In the genomic region with DNA sequence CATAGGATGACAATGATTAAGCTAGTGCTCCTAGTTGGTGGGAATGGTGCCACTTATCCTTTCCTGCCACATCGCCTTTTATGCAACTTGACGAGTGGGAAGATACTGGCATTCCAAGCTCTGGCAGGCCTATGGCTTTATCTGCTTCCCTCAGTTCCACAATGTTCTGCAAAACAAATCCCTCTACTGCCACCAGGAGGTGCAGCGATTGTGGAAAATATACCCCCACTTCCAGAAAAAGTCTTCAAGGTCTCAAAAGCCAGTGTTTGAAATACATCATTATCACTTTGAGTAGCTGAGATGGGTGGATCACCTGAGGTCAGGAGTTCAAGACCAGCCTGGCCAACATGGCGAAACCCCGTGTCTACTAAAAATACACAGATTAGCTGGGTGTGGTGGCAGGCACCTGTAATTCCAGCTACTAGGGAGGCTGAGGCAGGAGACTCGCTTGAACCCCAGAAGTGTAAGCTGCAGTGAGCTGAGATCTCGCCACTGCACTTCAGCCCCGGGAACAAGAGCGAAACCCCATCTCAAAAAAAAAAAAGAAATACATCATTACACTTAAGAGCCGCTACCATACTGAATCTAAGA, we compare ENCODE assay signal across 8 cellular contexts. TPM values are rescaled to one million over a fixed set of nuclear protein-coding genes. Genes with fewer than 3 reads are reported as not detected.
DNase-seq lines count a peak whose midpoint lies in the region; ATAC-seq and TF ChIP-seq lines count a peak whose summit lies in the region.

No MANE protein-coding gene starts in this region.

- H3K4me3 Mint-ChIP-seq in CD8-positive, alpha-beta memory T cell = peak overlapping the region; percentile 10 to 65 (median 38)
- H3K4me3 Mint-ChIP-seq in type B pancreatic cell = peak overlapping the region; percentile 38

- H3K27me3 ChIP-seq in CD8-positive, alpha-beta memory T cell (ENCODE audit: insufficient read depth, low read length, poor library complexity, severe bottlenecking) = no peaks in the 10 kb centered on the region
- no peaks in the 10 kb centered on the region for H3K27me3 ChIP-seq in Peyer's patch

- DNase-seq in CD8-positive, alpha-beta memory T cell = peak in 1 of 5 donors; percentile 16
- peak; percentile 32 for DNase-seq in H4 (ENCODE audit: low spot score)
- peak in 2 of 3 donors; percentile 28 to 76 for DNase-seq in Peyer's patch
- DNase-seq in cardiac fibroblast (ENCODE audit: low read depth in 2 of 2) = peak; percentile 69 to 82
- peak; percentile 84 for DNase-seq in left kidney (ENCODE audit: low read depth, low spot score)
- DNase-seq in type B pancreatic cell (ENCODE audit: extremely low spot score, unreplicated experiment) = no peak

- no peaks in the 10 kb centered on the region for H3K9me3 ChIP-seq in CD8-positive, alpha-beta memory T cell (ENCODE audit: low read length)
- no peaks in the 10 kb centered on the region for H3K9me3 ChIP-seq in Peyer's patch

- POLR2A ChIA-PET in CD8-positive, alpha-beta memory T cell (lab: Charles Lee) = interaction anchor here (0.6 kb wide), 1 partner anchor 93 kb away, joined by 3 read pairs; no protein-coding TSS in a partner anchor

- no peaks in the 10 kb centered on the region for H3K27me3 Mint-ChIP-seq in CD8-positive, alpha-beta memory T cell
- no peaks in the 10 kb centered on the region for H3K27me3 Mint-ChIP-seq in type B pancreatic cell

- CTCF ChIA-PET in CD8-positive, alpha-beta memory T cell (lab: Charles Lee) = interaction anchor here (1.1 to 1.6 kb wide), 4 partner anchors 35 to 112 kb away, joined by 3 to 6 read pairs (median 3); partner anchors contain the start of gene LSM11

- TF ChIP-seq POLR2A in Peyer's patch (IDR thresholded peaks at IDR 0.05) = no peak

- H3K9me3 Mint-ChIP-seq in CD8-positive, alpha-beta memory T cell = no peaks in the 10 kb centered on the region
- no peaks in the 10 kb centered on the region for H3K9me3 Mint-ChIP-seq in type B pancreatic cell

- no peak overlapping the region for H3K4me3 ChIP-seq in CD8-positive, alpha-beta memory T cell (ENCODE audit: low read length)
- H3K4me3 ChIP-seq in Peyer's patch (no peak overlapping the region), cardiac fibroblast (replicated peaks in 1 of 2; ENCODE audit: low read depth in 2 of 2, low read length in 2 of 2) (no peak overlapping the region)

- no peaks in the 10 kb centered on the region for H3K36me3 ChIP-seq in CD8-positive, alpha-beta memory T cell (ENCODE audit: insufficient read depth, low read length)
- no peaks in the 10 kb centered on the region for H3K36me3 ChIP-seq in Peyer's patch

- H3K4me1 ChIP-seq in CD8-positive, alpha-beta memory T cell (ENCODE audit: insufficient read depth, low read length) = peaks cover 20% of the 10 kb centered on the region
- peaks cover 0 to 26% (median 0%) of the 10 kb centered on the region in 4 donors for H3K4me1 ChIP-seq in Peyer's patch

- ATAC-seq in GM19463 (IDR thresholded peaks at IDR 0.05; ENCODE audit: unreplicated experiment) = no peak
- ATAC-seq in HG02852 (IDR thresholded peaks at IDR 0.05; ENCODE audit: unreplicated experiment) = no peak

- peak overlapping the region in 4 of 8 donors; percentile 19 to 57 (median 48) for H3K27ac Mint-ChIP-seq in CD8-positive, alpha-beta memory T cell
- peak overlapping the region; percentile 77 for H3K27ac Mint-ChIP-seq in type B pancreatic cell

- peaks cover 0 to 31% (median 5%) of the 10 kb centered on the region in 3 donors for H3K36me3 Mint-ChIP-seq in CD8-positive, alpha-beta memory T cell
- peaks cover 7% of the 10 kb centered on the region for H3K36me3 Mint-ChIP-seq in type B pancreatic cell

- peaks cover 65 to 80% (median 75%) of the 10 kb centered on the region in 3 donors for H3K4me1 Mint-ChIP-seq in CD8-positive, alpha-beta memory T cell
- H3K4me1 Mint-ChIP-seq in type B pancreatic cell (ENCODE audit: unreplicated experiment) = peaks cover 21% of the 10 kb centered on the region

- peak; percentile 33 to 79 (median 62) for TF ChIP-seq CTCF in Peyer's patch (IDR thresholded peaks at IDR 0.05)
- peak; percentile 72 for TF ChIP-seq CTCF in cardiac fibroblast (IDR thresholded peaks at IDR 0.05; ENCODE audit: low read depth, low read length)
- peak; percentile 76 for TF ChIP-seq CTCF in type B pancreatic cell (conservative IDR thresholded peaks at IDR 0.05)

- no peak overlapping the region for H3K27ac ChIP-seq in CD8-positive, alpha-beta memory T cell (ENCODE audit: low read depth, low read length)
- no peak overlapping the region for H3K27ac ChIP-seq in Peyer's patch

RNA-seq across cellular contexts. Expression of gene CLINT1, which starts 3.4 kb away (rescaled TPM):
- 10 to 100 TPM; 72.3 to 73.1 TPM for total RNA-seq in CD8-positive, alpha-beta memory T cell
- 91.1 TPM for polyA plus RNA-seq in CD8-positive, alpha-beta memory T cell
- 30.5 and 43.3 TPM in 2 replicates for total RNA-seq in H4 (2014; rRNA removed; shearing (Covaris generic))
- total RNA-seq in Peyer's patch = 100 to 1,000 TPM; 115 to 177 (median 133) TPM
- 81.8 and 88.8 TPM in 2 replicates for total RNA-seq in type B pancreatic cell (ENCODE audit: low replicate concordance)
